ENCODE assay signal across 26 cellular contexts in genomic region chr4:139317635-139318034, GRCh38. TPM values are rescaled to one million over a fixed set of nuclear protein-coding genes. Genes with fewer than 3 reads are reported as not detected.
DNase-seq lines count a peak whose midpoint lies in the region; ATAC-seq, FAIRE-seq and TF ChIP-seq lines count a peak whose summit lies in the region.
"Had no signal": no experiment of that assay in that cellular context is flagged by ENCODE, and none has a peak within 500 bp of the region (broad histone marks: within the 10 kb centered on the region; RNA-seq: fewer than 3 reads in every experiment).

No MANE protein-coding gene starts in this region.

- no peak overlapping the region for H3K4me3 ChIP-seq in K562
- H3K4me3 ChIP-seq: BLaER1 treated with 17β-estradiol and CSF1 and Interleukin-3, amounts not matched to agents 10 nM and 100 nM had no signal

- H2AFZ ChIP-seq in K562 (ENCODE audit: low read depth, low read length), result no peak overlapping the region

- H3K36me3 ChIP-seq in K562 (ENCODE audit: control insufficient read depth, insufficient read depth, low read length), result peaks cover 31% of the 10 kb centered on the region

- no peaks in the 10 kb centered on the region for H3K27me3 ChIP-seq in K562 (ENCODE audit: control insufficient read depth in 2 of 2, insufficient read depth in 2 of 2, low read length in 2 of 2)
- H3K27me3 ChIP-seq: BLaER1 treated with 17β-estradiol and CSF1 and Interleukin-3, amounts not matched to agents 10 nM and 100 nM had no signal

- no peak for DNase-seq in natural killer cell
- DNase-seq in natural killer cell treated with Interleukin-12 subunit alpha and Interleukin-12 subunit beta and Interleukin-15 and Interleukin-18, amount 100 ng/mL, for 72 hours (ENCODE audit: low spot score), result no peak
- DNase-seq in RWPE1 (ENCODE audit: low spot score), result no peak
- DNase-seq in K562 (ENCODE audit: extremely low read depth in 1 of 4, low spot score in 3 of 4), result no peak
- no peak for DNase-seq in T-helper 2 cell treated with Interferon-gamma antibody and Interleukin-4, amounts not matched to agents 5 μg/mL and 100 μg/mL, for 36 hours (ENCODE audit: low spot score)
- DNase-seq in iPS-NIHi7 (ENCODE audit: extremely low spot score), result no peak
- no peak for DNase-seq in iPS-NIHi11 (ENCODE audit: low spot score)
- DNase-seq: Calu3; CD8-positive, alpha-beta memory T cell; DMS79 treated with DMSO at 0.1 percent for 48 hours; GF-D8; H7; HFFc6; Kasumi-1; NCI-H1105 treated with DMSO at 0.1 percent for 48 hours; NCI-H146; NCI-H1930; NCI-H446; NCI-H526 treated with DMSO at 0.1 percent for 48 hours; SHP77 treated with DMSO at 0.1 percent for 48 hours had no signal

- TF ChIP-seq CTCF in natural killer cell (IDR thresholded peaks at IDR 0.05) (no peak), RWPE1 (conservative IDR thresholded peaks at IDR 0.05; ENCODE audit: low read depth) (no peak), K562 (IDR thresholded peaks at IDR 0.05 in 2 of 3, conservative IDR thresholded peaks at IDR 0.05 in 1 of 3; ENCODE audit: insufficient read depth in 2 of 3, low read depth in 1 of 3, low read length in 3 of 3) (no peak)

- no peaks in the 10 kb centered on the region for H3K9me1 ChIP-seq in K562 (ENCODE audit: control insufficient read depth, insufficient read depth, low read length)

- no peak for FAIRE-seq in K562 (lab: Jason Lieb, UNC)
- FAIRE-seq: GM12892, GM19239, HepG2 had no signal

- 0 out of 2 replicates have a peak overlapping the region, but pooled peaks have one; percentile 29 for H3K27ac ChIP-seq in RWPE1
- H3K27ac ChIP-seq in K562 (ENCODE audit: extremely low read depth, low read depth, low read length), result no peak overlapping the region
- H3K27ac ChIP-seq: BLaER1 treated with 17β-estradiol and CSF1 and Interleukin-3, amounts not matched to agents 10 nM and 100 nM had no signal

- no peaks in the 10 kb centered on the region for H3K27me3 Mint-ChIP-seq in natural killer cell (ENCODE audit: low read depth in 2 of 2)
- H3K27me3 Mint-ChIP-seq in natural killer cell treated with Interleukin-12 subunit alpha and Interleukin-12 subunit beta and Interleukin-15 and Interleukin-18, amount 100 ng/mL, for 72 hours, result no peaks in the 10 kb centered on the region
- no peaks in the 10 kb centered on the region for H3K27me3 Mint-ChIP-seq in T-helper 2 cell treated with Interferon-gamma antibody and Interleukin-4, amounts not matched to agents 5 μg/mL and 100 μg/mL, for 36 hours (ENCODE audit: low read depth)

- TF ChIP-seq RAD21 in K562 (CRISPR knock-in tag; conservative IDR thresholded peaks at IDR 0.05 in 1 of 2, IDR thresholded peaks at IDR 0.05 in 1 of 2), result no peak

- peaks cover 100% of the 10 kb centered on the region for H3K79me2 ChIP-seq in K562 (ENCODE audit: control insufficient read depth, insufficient read depth, low read length)

- in situ Hi-C loops in K562 (cut with MboI), result no loop called here

- peak overlapping the region; percentile 62 to 65 for H3K27ac Mint-ChIP-seq in natural killer cell
- H3K27ac Mint-ChIP-seq in natural killer cell treated with Interleukin-12 subunit alpha and Interleukin-12 subunit beta and Interleukin-15 and Interleukin-18, amount 100 ng/mL, for 72 hours, result peak overlapping the region in 1 of 2 donors; percentile 85
- no peak overlapping the region for H3K27ac Mint-ChIP-seq in T-helper 2 cell treated with Interferon-gamma antibody and Interleukin-4, amounts not matched to agents 5 μg/mL and 100 μg/mL, for 36 hours
- H3K27ac Mint-ChIP-seq: HFFc6 had no signal

- no peak for TF ChIP-seq EP300 in K562 (IDR thresholded peaks at IDR 0.05; ENCODE audit: low read length)

- no peak for TF ChIP-seq POLR2A in K562 (conservative IDR thresholded peaks at IDR 0.05)

- BruUV-seq in K562 (replicated peaks; lab: Mats Ljungman, UMichigan), result no TSS peak

- no peaks in the 10 kb centered on the region for H3K36me3 Mint-ChIP-seq in natural killer cell
- no peaks in the 10 kb centered on the region for H3K36me3 Mint-ChIP-seq in natural killer cell treated with Interleukin-12 subunit alpha and Interleukin-12 subunit beta and Interleukin-15 and Interleukin-18, amount 100 ng/mL, for 72 hours
- H3K36me3 Mint-ChIP-seq in T-helper 2 cell treated with Interferon-gamma antibody and Interleukin-4, amounts not matched to agents 5 μg/mL and 100 μg/mL, for 36 hours (ENCODE audit: low read depth), result peaks cover 41% of the 10 kb centered on the region

- H3K4me1 Mint-ChIP-seq in natural killer cell, result peaks cover 79 to 86% of the 10 kb centered on the region in 2 donors
- H3K4me1 Mint-ChIP-seq in natural killer cell treated with Interleukin-12 subunit alpha and Interleukin-12 subunit beta and Interleukin-15 and Interleukin-18, amount 100 ng/mL, for 72 hours (ENCODE audit: low read depth in 2 of 2), result peaks cover 60 to 67% of the 10 kb centered on the region in 2 donors
- peaks cover 56% of the 10 kb centered on the region for H3K4me1 Mint-ChIP-seq in T-helper 2 cell treated with Interferon-gamma antibody and Interleukin-4, amounts not matched to agents 5 μg/mL and 100 μg/mL, for 36 hours (ENCODE audit: low read depth)

- H3K4me3 Mint-ChIP-seq in natural killer cell, result no peak overlapping the region
- no peak overlapping the region for H3K4me3 Mint-ChIP-seq in natural killer cell treated with Interleukin-12 subunit alpha and Interleukin-12 subunit beta and Interleukin-15 and Interleukin-18, amount 100 ng/mL, for 72 hours
- H3K4me3 Mint-ChIP-seq in T-helper 2 cell treated with Interferon-gamma antibody and Interleukin-4, amounts not matched to agents 5 μg/mL and 100 μg/mL, for 36 hours, result no peak overlapping the region
- H3K4me3 Mint-ChIP-seq: HFFc6 had no signal

- peaks cover 11 to 12% of the 10 kb centered on the region in 2 experiments; a peak in 4 of 5 replicates for H3K4me1 ChIP-seq in K562 (replicated peaks in 1 of 2; ENCODE audit: control insufficient read depth in 2 of 2, insufficient read depth in 2 of 2, low read length in 2 of 2)

- ATAC-seq in natural killer cell, result no peak
- no peak for ATAC-seq in natural killer cell treated with Interleukin-12 subunit alpha and Interleukin-12 subunit beta and Interleukin-15 and Interleukin-18, amount 100 ng/mL, for 72 hours
- no peak for ATAC-seq in K562
- ATAC-seq: HepG2, Panc1 had no signal

- POLR2A ChIA-PET in RWPE1 (lab: Yijun Ruan, JAX; ENCODE audit: low non-redundant PET) (no interaction called here), K562 (lab: Yijun Ruan, JAX) (no interaction called here)

- intact Hi-C loops in natural killer cell (cut with micrococcal nuclease), result no loop called here
- intact Hi-C loops in K562 (cut with micrococcal nuclease), result no loop called here

- H3K9me3 Mint-ChIP-seq in natural killer cell, result no peaks in the 10 kb centered on the region
- peaks cover 2% of the 10 kb centered on the region for H3K9me3 Mint-ChIP-seq in natural killer cell treated with Interleukin-12 subunit alpha and Interleukin-12 subunit beta and Interleukin-15 and Interleukin-18, amount 100 ng/mL, for 72 hours
- peaks cover 18% of the 10 kb centered on the region for H3K9me3 Mint-ChIP-seq in T-helper 2 cell treated with Interferon-gamma antibody and Interleukin-4, amounts not matched to agents 5 μg/mL and 100 μg/mL, for 36 hours
- H3K9me3 Mint-ChIP-seq: CD8-positive, alpha-beta memory T cell; HFFc6 had no signal

- H3K9ac ChIP-seq in K562 (ENCODE audit: insufficient read depth in 1 of 2, low read depth in 2 of 2, low read length in 2 of 2), result no peak overlapping the region
- H3K9ac ChIP-seq: BLaER1 treated with 17β-estradiol and CSF1 and Interleukin-3, amounts not matched to agents 10 nM and 100 nM had no signal

- peaks cover 10% of the 10 kb centered on the region; the same call in 1 of the 2 replicates for H3K9me3 ChIP-seq in K562 (replicated peaks; ENCODE audit: control insufficient read depth, insufficient read depth, low read depth, low read length)

- H3K4me2 ChIP-seq in K562 (ENCODE audit: insufficient read depth, low read length), result no peak overlapping the region

- CTCF ChIA-PET in RWPE1 (lab: Yijun Ruan, JAX) (no interaction called here), K562 (lab: Yijun Ruan, JAX; ENCODE audit: low intra/inter-chr PET ratio) (no interaction called here)

- no peaks in the 10 kb centered on the region; the same call in 1 of the 2 replicates for H4K20me1 ChIP-seq in K562 (replicated peaks; ENCODE audit: control insufficient read depth, insufficient read depth, low read length)

RNA-seq across cellular contexts. Expression of gene NDUFC1, which starts 15.4 kb away (rescaled TPM):
- total RNA-seq in natural killer cell (10 to 100 TPM; 14.0 to 15.8 (median 14.3) TPM), K562 (2014; rRNA removed) (82.2 and 120 TPM in 2 replicates), K562 (2014; rRNA removed; fragmentation: Illumina TruSeq; extraction: Trizol) (89.2 and 89.5 TPM in 2 replicates), K562 (2015; rRNA removed; fragmentation: Illumina TruSeq; extraction: Trizol) (141 and 142 TPM in 2 replicates), K562 (2021) (88.8 and 95.4 TPM in 2 replicates)
- total RNA-seq in natural killer cell treated with Interleukin-12 subunit alpha and Interleukin-12 subunit beta and Interleukin-15 and Interleukin-18, amount 100 ng/mL, for 72 hours, result 10 to 100 TPM; 35.7 to 43.0 TPM
- 12.2 and 17.5 TPM in 2 replicates for total RNA-seq in K562 (2011; cell fraction: chromatin; rRNA removed; ENCODE audit: low replicate concordance)
- total RNA-seq in K562 (2011; cell fraction: nucleolus; rRNA removed), result 10.5 and 16.2 TPM in 2 replicates
- total RNA-seq in K562 (2011; cell fraction: nucleoplasm; rRNA removed), result 17.0 and 26.2 TPM in 2 replicates
- polyA plus RNA-seq in K562 (2011; rRNA removed) (55.8 and 58.9 TPM in 2 replicates), K562 (2014; fragmentation: Illumina TruSeq; extraction: Trizol) (62.2 and 119 TPM in 2 replicates), K562 (2014; fragmentation: Nextera tagmentation; extraction: Ambion mirVana) (100 to 1,000 TPM; 350 to 378 TPM), K562 (2014; rRNA removed) (170 and 180 TPM in 2 replicates)
- 49.9 and 58.8 TPM in 2 replicates for polyA plus RNA-seq in K562 (2011; cell fraction: cytosol; rRNA removed)
- polyA plus RNA-seq in K562 (2011; cell fraction: nucleus; rRNA removed), result 32.8 and 33.1 TPM in 2 replicates
- polyA plus RNA-seq in K562 (2012), result 84.9 and 145 TPM in 2 replicates
- 19.1 and 19.5 TPM in 2 replicates for polyA minus RNA-seq in K562 (2011; rRNA and poly(A)+ RNA removed)
- polyA minus RNA-seq in K562 (2011; cell fraction: cytosol; rRNA and poly(A)+ RNA removed), result 28.2 and 36.0 TPM in 2 replicates
- 8.8 and 18.8 TPM in 2 replicates for polyA minus RNA-seq in K562 (2011; cell fraction: nucleus; rRNA and poly(A)+ RNA removed)

RNA-seq across cellular contexts. Expression of gene NAA15, which starts 16.3 kb away (rescaled TPM):
- 10 to 100 TPM; 56.7 to 66.3 (median 61.9) TPM for total RNA-seq in natural killer cell
- total RNA-seq in natural killer cell treated with Interleukin-12 subunit alpha and Interleukin-12 subunit beta and Interleukin-15 and Interleukin-18, amount 100 ng/mL, for 72 hours, result 100 to 1,000 TPM in 1 of 2 donors, 10 to 100 TPM in 1; 71.5 to 100 TPM
- 31.5 and 142 TPM in 2 replicates for total RNA-seq in K562 (2011; cell fraction: chromatin; rRNA removed; ENCODE audit: low replicate concordance)
- total RNA-seq in K562 (2011; cell fraction: nucleolus; rRNA removed), result 14.3 and 21.7 TPM in 2 replicates
- 41.9 and 67.9 TPM in 2 replicates for total RNA-seq in K562 (2011; cell fraction: nucleoplasm; rRNA removed)
- 63.2 and 67.6 TPM in 2 replicates for total RNA-seq in K562 (2014; rRNA removed)
- 114 and 126 TPM in 2 replicates for total RNA-seq in K562 (2014; rRNA removed; fragmentation: Illumina TruSeq; extraction: Trizol)
- 87.5 and 96.4 TPM in 2 replicates for total RNA-seq in K562 (2015; rRNA removed; fragmentation: Illumina TruSeq; extraction: Trizol)
- total RNA-seq in K562 (2021), result 117 TPM in 2 replicates
- 39.8 and 61.9 TPM in 2 replicates for polyA plus RNA-seq in K562 (2011; rRNA removed)
- 5.5 and 10.9 TPM in 2 replicates for polyA plus RNA-seq in K562 (2011; cell fraction: cytosol; rRNA removed)
- 10.4 and 12.4 TPM in 2 replicates for polyA plus RNA-seq in K562 (2011; cell fraction: nucleus; rRNA removed)
- 29.9 and 48.2 TPM in 2 replicates for polyA plus RNA-seq in K562 (2012)
- 60.4 and 76.4 TPM in 2 replicates for polyA plus RNA-seq in K562 (2014; fragmentation: Illumina TruSeq; extraction: Trizol)
- polyA plus RNA-seq in K562 (2014; fragmentation: Nextera tagmentation; extraction: Ambion mirVana), result 10 to 100 TPM; 37.8 to 41.3 TPM
- 45.9 and 48.9 TPM in 2 replicates for polyA plus RNA-seq in K562 (2014; rRNA removed)
- polyA minus RNA-seq in K562 (2011; rRNA and poly(A)+ RNA removed), result 148 and 165 TPM in 2 replicates
- 44.9 and 54.8 TPM in 2 replicates for polyA minus RNA-seq in K562 (2011; cell fraction: cytosol; rRNA and poly(A)+ RNA removed)
- 25.8 and 45.7 TPM in 2 replicates for polyA minus RNA-seq in K562 (2011; cell fraction: nucleus; rRNA and poly(A)+ RNA removed)

RNA-seq across cellular contexts. Expression of gene MGARP, which starts 37.6 kb away (rescaled TPM):
- total RNA-seq in natural killer cell (under 1 TPM; 0.35 to 0.78 (median 0.63) TPM), K562 (2014; rRNA removed) (not detected in 2 replicates), K562 (2014; rRNA removed; fragmentation: Illumina TruSeq; extraction: Trizol) (0.11 and 0.16 TPM in 2 replicates), K562 (2015; rRNA removed; fragmentation: Illumina TruSeq; extraction: Trizol) (0.15 TPM in 1 of 2 replicates, not detected in the other), K562 (2021) (0.31 and 0.35 TPM in 2 replicates)
- total RNA-seq in natural killer cell treated with Interleukin-12 subunit alpha and Interleukin-12 subunit beta and Interleukin-15 and Interleukin-18, amount 100 ng/mL, for 72 hours, result under 1 TPM in 1 of 2 donors, not detected in 1; 0.21 TPM
- not detected in 2 replicates for total RNA-seq in K562 (2011; cell fraction: chromatin; rRNA removed; ENCODE audit: low replicate concordance)
- not detected in 2 replicates for total RNA-seq in K562 (2011; cell fraction: nucleolus; rRNA removed)
- total RNA-seq in K562 (2011; cell fraction: nucleoplasm; rRNA removed), result not detected in 2 replicates
- polyA plus RNA-seq in K562 (2011; rRNA removed) (0.11 and 0.14 TPM in 2 replicates), K562 (2014; fragmentation: Illumina TruSeq; extraction: Trizol) (0.11 TPM in 1 of 2 replicates, not detected in the other), K562 (2014; fragmentation: Nextera tagmentation; extraction: Ambion mirVana) (under 1 TPM; 0.23 to 0.45 TPM), K562 (2014; rRNA removed) (not detected in 2 replicates)
- polyA plus RNA-seq in K562 (2011; cell fraction: cytosol; rRNA removed), result 0.07 and 0.12 TPM in 2 replicates
- polyA plus RNA-seq in K562 (2011; cell fraction: nucleus; rRNA removed), result not detected in 2 replicates
- 0.07 and 0.17 TPM in 2 replicates for polyA plus RNA-seq in K562 (2012)
- polyA minus RNA-seq in K562 (2011; rRNA and poly(A)+ RNA removed), result 0.30 TPM in 1 of 2 replicates, not detected in the other
- polyA minus RNA-seq in K562 (2011; cell fraction: cytosol; rRNA and poly(A)+ RNA removed), result not detected in 2 replicates
- not detected in 2 replicates for polyA minus RNA-seq in K562 (2011; cell fraction: nucleus; rRNA and poly(A)+ RNA removed)
- total RNA-seq: Calu3; CD8-positive, alpha-beta memory T cell; HT1080 had no signal
